1 cellular context compared by ENCODE assay signal in the genomic region with DNA sequence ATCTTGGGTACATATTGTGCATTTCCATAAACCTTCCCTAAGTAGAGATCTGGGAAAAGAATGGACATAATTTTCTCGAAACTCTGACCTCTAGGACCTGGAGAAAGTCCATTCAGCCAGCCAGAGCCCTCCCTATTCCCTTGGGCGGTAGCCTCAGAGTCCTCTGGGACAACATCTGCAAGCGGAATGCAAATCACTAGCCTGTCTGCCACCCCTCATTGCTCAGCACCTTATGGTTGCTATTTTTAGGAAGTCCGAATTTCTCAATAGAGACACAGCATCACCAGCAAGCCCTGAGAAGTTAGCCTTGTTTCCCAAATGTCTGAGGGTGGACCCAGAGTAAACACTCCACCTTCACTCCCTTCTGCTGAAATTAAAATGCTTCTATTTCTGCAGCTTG.
TF ChIP-seq lines count a peak whose summit lies in the region.

No MANE protein-coding gene starts in this region.

TF ChIP-seq in SK-N-SH, 30 proteins besides CTCF, POLR2A, EP300 and RAD21 (continued from another document):
- TF ChIP-seq, protein P1, sequence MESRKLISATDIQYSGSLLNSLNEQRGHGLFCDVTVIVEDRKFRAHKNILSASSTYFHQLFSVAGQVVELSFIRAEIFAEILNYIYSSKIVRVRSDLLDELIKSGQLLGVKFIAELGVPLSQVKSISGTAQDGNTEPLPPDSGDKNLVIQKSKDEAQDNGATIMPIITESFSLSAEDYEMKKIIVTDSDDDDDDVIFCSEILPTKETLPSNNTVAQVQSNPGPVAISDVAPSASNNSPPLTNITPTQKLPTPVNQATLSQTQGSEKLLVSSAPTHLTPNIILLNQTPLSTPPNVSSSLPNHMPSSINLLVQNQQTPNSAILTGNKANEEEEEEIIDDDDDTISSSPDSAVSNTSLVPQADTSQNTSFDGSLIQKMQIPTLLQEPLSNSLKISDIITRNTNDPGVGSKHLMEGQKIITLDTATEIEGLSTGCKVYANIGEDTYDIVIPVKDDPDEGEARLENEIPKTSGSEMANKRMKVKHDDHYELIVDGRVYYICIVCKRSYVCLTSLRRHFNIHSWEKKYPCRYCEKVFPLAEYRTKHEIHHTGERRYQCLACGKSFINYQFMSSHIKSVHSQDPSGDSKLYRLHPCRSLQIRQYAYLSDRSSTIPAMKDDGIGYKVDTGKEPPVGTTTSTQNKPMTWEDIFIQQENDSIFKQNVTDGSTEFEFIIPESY (IDR thresholded peaks at IDR 0.05; ENCODE audit: borderline replicate concordance, low read depth): no peak
- TF ChIP-seq MEF2A (IDR thresholded peaks at IDR 0.05; ENCODE audit: borderline replicate concordance, low read depth): no peak
- no peak for TF ChIP-seq YY1 (IDR thresholded peaks at IDR 0.05; ENCODE audit: low read depth)
- TF ChIP-seq SIN3A (IDR thresholded peaks at IDR 0.05; ENCODE audit: borderline replicate concordance, low read depth, low read length): no peak
- no peak for TF ChIP-seq RFX5 (IDR thresholded peaks at IDR 0.05; ENCODE audit: low read length)
- TF ChIP-seq FOXM1 (IDR thresholded peaks at IDR 0.05; ENCODE audit: low read depth): no peak
- no peak for TF ChIP-seq POLR2AphosphoS5 (IDR thresholded peaks at IDR 0.05; ENCODE audit: low read depth, low read length)
TF ChIP-seq in SK-N-SH: peak in this region for 0.
